1 cellular context compared by ENCODE assay signal in genomic region chr4:2241003-2241402, GRCh38.
TF ChIP-seq lines count a peak whose summit lies in the region.

No MANE protein-coding gene starts in this region.

TF ChIP-seq in H1, 55 proteins besides CTCF, POLR2A, EP300 and RAD21:
- TF ChIP-seq SAP30 (IDR thresholded peaks at IDR 0.05; ENCODE audit: insufficient read depth, insufficient replicate concordance, low read length) (no peak), ATF3 (IDR thresholded peaks at IDR 0.05; ENCODE audit: insufficient read depth, low read depth, low read length) (no peak), TBP (IDR thresholded peaks at IDR 0.05; ENCODE audit: low read depth, low read length) (no peak), HDAC2 (IDR thresholded peaks at IDR 0.05; ENCODE audit: borderline replicate concordance in 1 of 2, low read depth in 2 of 2, low read length in 2 of 2) (no peak), SP1 (IDR thresholded peaks at IDR 0.05; ENCODE audit: low read depth, low read length) (no peak), RBBP5 (IDR thresholded peaks at IDR 0.05; ENCODE audit: borderline replicate concordance, low read depth, low read length) (no peak), CHD2 (IDR thresholded peaks at IDR 0.05; ENCODE audit: low read length) (no peak)
